In the genomic region with DNA sequence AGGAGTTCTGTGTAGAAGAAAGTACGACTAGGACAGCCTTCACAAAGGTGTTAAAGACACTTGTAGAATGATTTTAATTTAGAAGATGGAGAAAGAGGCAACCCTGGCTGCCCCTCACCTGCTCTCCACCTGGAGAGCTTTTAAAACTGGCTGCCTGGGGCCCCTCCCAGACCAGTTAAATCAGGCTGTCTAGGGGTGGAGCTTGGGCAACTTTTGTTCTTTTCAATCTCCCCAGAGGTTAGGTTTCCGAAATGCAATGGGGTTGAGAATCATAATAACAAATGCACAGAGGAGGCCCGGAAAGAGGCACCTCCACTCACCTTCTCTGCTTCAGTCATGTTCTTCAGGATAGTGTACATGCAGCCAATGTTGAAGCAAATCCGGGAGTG, we compare ENCODE assay signal across 11 cellular contexts. TPM values are rescaled to one million over a fixed set of nuclear protein-coding genes. Genes with fewer than 3 reads are reported as not detected.
DNase-seq lines count a peak whose midpoint lies in the region; ATAC-seq and TF ChIP-seq lines count a peak whose summit lies in the region.
"Had no signal": no experiment of that assay in that cellular context is flagged by ENCODE, and none has a peak within 500 bp of the region (broad histone marks: within the 10 kb centered on the region; RNA-seq: fewer than 3 reads in every experiment).

No MANE protein-coding gene starts in this region.

- H3K4me1 ChIP-seq in heart right ventricle (peaks cover 0 to 63% (median 0%) of the 10 kb centered on the region in 9 donors), transverse colon (peaks cover 0 to 27% (median 9%) of the 10 kb centered on the region in 4 donors), H9 (ENCODE audit: insufficient read depth, low read length) (peaks cover 4% of the 10 kb centered on the region; the same call in 1 of the 2 replicates), uterus (no peaks in the 10 kb centered on the region)
- H3K4me1 ChIP-seq in effector memory CD4-positive, alpha-beta T cell (ENCODE audit: control insufficient read depth, insufficient read depth, low read length, poor library complexity, severe bottlenecking): peaks cover 14% of the 10 kb centered on the region

- H3K23me2 ChIP-seq in H9 (ENCODE audit: insufficient read length, low read depth, low read length, poor library complexity, severe bottlenecking): no peaks in the 10 kb centered on the region

- peaks cover 0 to 23% (median 0%) of the 10 kb centered on the region in 9 donors for H3K36me3 ChIP-seq in heart right ventricle
- no peaks in the 10 kb centered on the region for H3K36me3 ChIP-seq in effector memory CD4-positive, alpha-beta T cell (ENCODE audit: control insufficient read depth, insufficient read depth, low read length)
- no peaks in the 10 kb centered on the region for H3K36me3 ChIP-seq in transverse colon
- H3K36me3 ChIP-seq in uterus: no peaks in the 10 kb centered on the region

- H4K91ac ChIP-seq in H9 (ENCODE audit: insufficient read length, low read depth, low read length): no peak overlapping the region

- intact Hi-C loops in heart right ventricle (cut with DNase I): no loop called here
- intact Hi-C loops in Right ventricle myocardium superior (cut with DNase I): no loop called here
- intact Hi-C loops in transverse colon (cut with DNase I; ENCODE audit: low total_unique reads): no loop called here
- intact Hi-C loops in uterus (cut with DNase I; ENCODE audit: low total_unique reads): no loop called here

- no peak overlapping the region for H4K5ac ChIP-seq in H9 (ENCODE audit: insufficient read length, low read depth, low read length)

- 83 to 93% methylated on average over 4 of the region's 4 CpGs for WGBS in heart right ventricle, 2 donors
- WGBS in transverse colon (ENCODE audit: low coverage in 1 of 2), 2 donors: 80 to 91% methylated on average over 1 to 4 of the region's 4 CpGs
- WGBS in H9 (ENCODE audit: extremely low coverage, insufficient read length, low lambda C conversion rate): no CpG with 5 or more reads among the region's 4 CpGs

- TF ChIP-seq POLR2A in transverse colon (IDR thresholded peaks at IDR 0.05): no peak
- TF ChIP-seq POLR2A in uterus (IDR thresholded peaks at IDR 0.05): no peak

- no peak for TF ChIP-seq CTCF in heart right ventricle (IDR thresholded peaks at IDR 0.05)
- TF ChIP-seq CTCF in transverse colon (IDR thresholded peaks at IDR 0.05): no peak
- TF ChIP-seq CTCF in H9 (conservative IDR thresholded peaks at IDR 0.05): no peak
- no peak for TF ChIP-seq CTCF in uterus (IDR thresholded peaks at IDR 0.05)

- no peak overlapping the region for H2BK20ac ChIP-seq in H9 (ENCODE audit: low read depth, low read length, poor library complexity, severe bottlenecking)

- peak overlapping the region in 6 of 10 donors; percentile 35 to 95 (median 54) for H3K27ac ChIP-seq in heart right ventricle
- peak overlapping the region; percentile 5 for H3K27ac ChIP-seq in effector memory CD4-positive, alpha-beta T cell (ENCODE audit: insufficient read depth, low read length, poor library complexity, severe bottlenecking)
- peak overlapping the region; percentile 41 to 67 (median 55) for H3K27ac ChIP-seq in transverse colon
- no peak overlapping the region for H3K27ac ChIP-seq in H9 (ENCODE audit: insufficient read length, low read depth, low read length)
- no peak overlapping the region for H3K27ac ChIP-seq in uterus

- no peaks in the 10 kb centered on the region for H4K20me1 ChIP-seq in H9 (ENCODE audit: control insufficient read depth, insufficient read depth, insufficient read length)

- no peak overlapping the region for H2AK5ac ChIP-seq in H9 (ENCODE audit: insufficient read length, low read length)

- no peak overlapping the region for H2BK120ac ChIP-seq in H9 (ENCODE audit: low read depth, low read length, poor library complexity, severe bottlenecking)

- no peak overlapping the region for H4K8ac ChIP-seq in H9 (replicated peaks; ENCODE audit: insufficient read length, low read depth, low read length)

- H3K4me3 ChIP-seq in heart right ventricle: peak overlapping the region in 7 of 10 donors; percentile 2 to 56 (median 24)
- no peak overlapping the region for H3K4me3 ChIP-seq in effector memory CD4-positive, alpha-beta T cell (ENCODE audit: insufficient read depth, low read depth, low read length, poor library complexity, severe bottlenecking)
- H3K4me3 ChIP-seq in transverse colon: peak overlapping the region in 1 of 4 donors; percentile 25
- no peak overlapping the region for H3K4me3 ChIP-seq in uterus

- DNase-seq in heart right ventricle (no peak), Right ventricle myocardium superior (no peak), transverse colon (no peak), H9 (no peak), occipital lobe (lab: John Stamatoyannopoulos, UW) (no peak), uterus (no peak)
- no peak for DNase-seq in effector memory CD4-positive, alpha-beta T cell
- DNase-seq: activated CD4-positive, alpha-beta T cell treated with anti-CD3 and anti-CD28 coated beads, Interleukin-2, amount 50 U/mL, for 4 hours; NCI-H2029 had no signal

- no peaks in the 10 kb centered on the region for H3K79me2 ChIP-seq in H9 (ENCODE audit: insufficient read depth, low read length)

- no peak overlapping the region for H2AFZ ChIP-seq in H9 (ENCODE audit: low read length)

- H3T11ph ChIP-seq in H9 (ENCODE audit: low read length): no peak overlapping the region

- no peak overlapping the region for H3K4ac ChIP-seq in H9 (ENCODE audit: low read depth, low read length)

- H2BK15ac ChIP-seq in H9 (ENCODE audit: low read depth, low read length): no peak overlapping the region

- H3K27ac Mint-ChIP-seq in H9: no peak overlapping the region

- H3K9me3 ChIP-seq in heart right ventricle: no peaks in the 10 kb centered on the region
- no peaks in the 10 kb centered on the region for H3K9me3 ChIP-seq in effector memory CD4-positive, alpha-beta T cell (ENCODE audit: control insufficient read depth, low read length)
- no peaks in the 10 kb centered on the region for H3K9me3 ChIP-seq in transverse colon
- no peaks in the 10 kb centered on the region for H3K9me3 ChIP-seq in H9 (ENCODE audit: control insufficient read depth, low read depth, low read length)
- no peaks in the 10 kb centered on the region for H3K9me3 ChIP-seq in uterus

- no peak overlapping the region for H3K4me3 Mint-ChIP-seq in H9

- ATAC-seq in heart right ventricle (peak in 1 of 8 donors; percentile 20), Right ventricle myocardium superior (ENCODE audit: poor library complexity) (no peak), HG03432 (IDR thresholded peaks at IDR 0.05; ENCODE audit: unreplicated experiment) (peak; percentile 23)

- H3K9ac ChIP-seq in H9 (ENCODE audit: extremely low read depth, insufficient read length, low read length): no peak overlapping the region

- H3K23ac ChIP-seq in H9 (ENCODE audit: insufficient read length, low read depth, low read length): no peak overlapping the region

- no peaks in the 10 kb centered on the region for H3K79me1 ChIP-seq in H9 (ENCODE audit: insufficient read depth, low read depth, low read length, poor library complexity, severe bottlenecking)

- H3K27me3 Mint-ChIP-seq in H9 (ENCODE audit: low read depth): no peaks in the 10 kb centered on the region

- H3K27me3 ChIP-seq in heart right ventricle (no peaks in the 10 kb centered on the region), transverse colon (no peaks in the 10 kb centered on the region), H9 (ENCODE audit: insufficient read depth, low read length) (no peaks in the 10 kb centered on the region), uterus (no peaks in the 10 kb centered on the region)
- no peaks in the 10 kb centered on the region for H3K27me3 ChIP-seq in effector memory CD4-positive, alpha-beta T cell (replicated peaks; ENCODE audit: control insufficient read depth, insufficient read depth, low read length, poor library complexity, severe bottlenecking)

- in situ Hi-C loops in transverse colon (cut with MboI; ENCODE audit: low pct_ligation_motif_present in 1 of 4, low pct_unique_long_range_greater_than_20kb in 1 of 4, low sequenced_read_pairs in 3 of 4): no loop called here

- no peak overlapping the region for H2BK5ac ChIP-seq in H9 (ENCODE audit: insufficient read length, low read length)

- no peak overlapping the region for H2BK12ac ChIP-seq in H9 (ENCODE audit: insufficient read length, low read depth, low read length)

- H3K36me3 Mint-ChIP-seq in H9 (ENCODE audit: insufficient read depth in 1 of 3, low read depth in 3 of 3): no peaks in the 10 kb centered on the region

- H3K9me3 Mint-ChIP-seq in H9: no peaks in the 10 kb centered on the region

- H3K4me1 Mint-ChIP-seq in H9: peaks cover 36 to 39% of the 10 kb centered on the region in 2 experiments

- TF ChIP-seq EP300 in transverse colon (IDR thresholded peaks at IDR 0.05; ENCODE audit: low read depth): no peak

- H3K14ac ChIP-seq in H9 (ENCODE audit: insufficient read depth, low read length): no peak overlapping the region

- H3K4me2 ChIP-seq in H9 (ENCODE audit: insufficient read depth, insufficient read length, low read length): no peak overlapping the region

- H3K56ac ChIP-seq in H9 (ENCODE audit: insufficient read length, low read depth, low read length): no peak overlapping the region

- no peak overlapping the region for H3K18ac ChIP-seq in H9 (ENCODE audit: insufficient read length, low read depth, low read length)

RNA-seq across cellular contexts. Expression of a gene that starts 0.4 kb away (rescaled TPM):
- total RNA-seq in heart right ventricle (10 to 100 TPM in 1 of 10 donors, 1 to 10 TPM in 9; 2.2 to 29.7 (median 5.0) TPM), Right ventricle myocardium superior (5.7 TPM), transverse colon (10 to 100 TPM in 1 of 4 donors, 1 to 10 TPM in 3; 3.8 to 12.7 (median 5.6) TPM), H9 (2021) (not detected in 2 replicates), occipital lobe (4.8 TPM), uterus (1 to 10 TPM in 3 of 4 donors, under 1 TPM in 1; 0.51 to 9.7 (median 3.0) TPM)
- polyA plus RNA-seq in heart right ventricle: 1 to 10 TPM; 1.8 to 2.5 TPM
- total RNA-seq: endothelial cell of umbilical vein had no signal

RNA-seq across cellular contexts. Expression of a gene that starts 45.8 kb away (rescaled TPM):
- total RNA-seq in heart right ventricle (10 to 100 TPM; 23.8 to 60.2 (median 28.1) TPM), Right ventricle myocardium superior (32.9 TPM), transverse colon (100 to 1,000 TPM in 1 of 4 donors, 10 to 100 TPM in 3; 22.7 to 123 (median 74.1) TPM), H9 (2021) (67.7 and 69.7 TPM in 2 replicates), occipital lobe (145 TPM), uterus (100 to 1,000 TPM in 3 of 4 donors, 10 to 100 TPM in 1; 73.0 to 234 (median 170) TPM)
- polyA plus RNA-seq in heart right ventricle: 10 to 100 TPM; 42.4 to 57.8 TPM

Comparison
In these comparisons a context has a peak if more than half of its experiments do, and no peak if none do; other contexts are left out.
1. H3K27ac ChIP-seq: peak in heart right ventricle (6 of 10), effector memory CD4-positive, alpha-beta T cell (single experiment) and transverse colon (4 of 4); none in H9 (single experiment) and uterus (0 of 2).
2. H3K4me3 ChIP-seq: peak in heart right ventricle (7 of 10); none in effector memory CD4-positive, alpha-beta T cell (single experiment) and uterus (0 of 2).